10 cellular contexts compared by ENCODE assay signal in genomic region chr15:37111427-37111717, GRCh38. TPM values are rescaled to one million over a fixed set of nuclear protein-coding genes. Genes with fewer than 3 reads are reported as not detected.
A peak's percentile ranks its signal among the peaks of the same experiment; 100 is the strongest.
DNase-seq lines count a peak whose midpoint lies in the region; ATAC-seq and TF ChIP-seq lines count a peak whose summit lies in the region.
"Had no signal": no experiment of that assay in that cellular context is flagged by ENCODE, and none has a peak within 500 bp of the region (broad histone marks: within the 10 kb centered on the region; RNA-seq: fewer than 3 reads in every experiment).

No MANE protein-coding gene starts in this region.

- DNase-seq in HFFc6 (no peak), sigmoid colon (no peak), psoas muscle (no peak), COLO829 (ENCODE audit: low spot score) (no peak), iPS-NIHi7 (ENCODE audit: extremely low spot score) (no peak)
- DNase-seq in activated naive CD8-positive, alpha-beta T cell treated with anti-CD3 and anti-CD28 coated beads, Interleukin-2, amount 10 ng/mL, durations not matched to agents 7 days and 5 days = no peak
- DNase-seq: CD8-positive, alpha-beta T cell; IMR-90; NCI-H1930 had no signal

- intact Hi-C loops in sigmoid colon (cut with DNase I) (no loop called here), psoas muscle (cut with DNase I) (loop anchor here in 1 of 2 donors (5.0 kb wide), 1 partner anchor 229 kb away; no protein-coding TSS in a partner anchor)

- POLR2A ChIA-PET in activated naive CD8-positive, alpha-beta T cell treated with anti-CD3 and anti-CD28 coated beads, Interleukin-2, amount 10 ng/mL, durations not matched to agents 7 days and 5 days (lab: Charles Lee) = no interaction called here

- H3K4me3 Mint-ChIP-seq in HFFc6 = peak overlapping the region; percentile 83
- H3K4me3 Mint-ChIP-seq in activated naive CD8-positive, alpha-beta T cell treated with anti-CD3 and anti-CD28 coated beads, Interleukin-2, amount 10 ng/mL, durations not matched to agents 7 days and 5 days = no peak overlapping the region

- H3K4me3 ChIP-seq in iPS-18c (ENCODE audit: insufficient read depth, low read depth, low read length) (peak overlapping the region; percentile 45; the same call in 1 of the 2 replicates), sigmoid colon (peak overlapping the region; percentile 36 to 87 (median 64)), psoas muscle (no peak overlapping the region)

- H3K27me3 ChIP-seq in sigmoid colon (no peaks in the 10 kb centered on the region), psoas muscle (ENCODE audit: insufficient read depth in 3 of 3, low read length in 2 of 3) (peaks cover 12 to 62% (median 18%) of the 10 kb centered on the region in 3 donors)

- H3K36me3 Mint-ChIP-seq in HFFc6 (ENCODE audit: low read depth) = peaks cover 9% of the 10 kb centered on the region; the same call in 1 of the 2 replicates
- no peaks in the 10 kb centered on the region for H3K36me3 Mint-ChIP-seq in activated naive CD8-positive, alpha-beta T cell treated with anti-CD3 and anti-CD28 coated beads, Interleukin-2, amount 10 ng/mL, durations not matched to agents 7 days and 5 days
- H3K36me3 Mint-ChIP-seq: CD8-positive, alpha-beta T cell had no signal

- no peak for TF ChIP-seq EP300 in sigmoid colon (IDR thresholded peaks at IDR 0.05)

- no peaks in the 10 kb centered on the region for H3K36me3 ChIP-seq in sigmoid colon
- no peaks in the 10 kb centered on the region for H3K36me3 ChIP-seq in psoas muscle (ENCODE audit: insufficient read depth in 1 of 2, low read depth in 1 of 2)

- H3K27ac Mint-ChIP-seq in HFFc6 = no peak overlapping the region
- peak overlapping the region; percentile 25 for H3K27ac Mint-ChIP-seq in activated naive CD8-positive, alpha-beta T cell treated with anti-CD3 and anti-CD28 coated beads, Interleukin-2, amount 10 ng/mL, durations not matched to agents 7 days and 5 days
- H3K27ac Mint-ChIP-seq: CD8-positive, alpha-beta T cell had no signal

- H3K9me3 ChIP-seq in iPS-18c (ENCODE audit: control insufficient read depth, insufficient read depth, low read length) (no peaks in the 10 kb centered on the region), sigmoid colon (no peaks in the 10 kb centered on the region), psoas muscle (no peaks in the 10 kb centered on the region)

- no peak for TF ChIP-seq POLR2A in sigmoid colon (IDR thresholded peaks at IDR 0.05)

- peaks cover 30% of the 10 kb centered on the region for H3K4me1 Mint-ChIP-seq in HFFc6 (ENCODE audit: low read depth)
- peaks cover 7% of the 10 kb centered on the region for H3K4me1 Mint-ChIP-seq in activated naive CD8-positive, alpha-beta T cell treated with anti-CD3 and anti-CD28 coated beads, Interleukin-2, amount 10 ng/mL, durations not matched to agents 7 days and 5 days

- ATAC-seq in activated naive CD8-positive, alpha-beta T cell treated with anti-CD3 and anti-CD28 coated beads, Interleukin-2, amount 10 ng/mL, durations not matched to agents 7 days and 5 days (ENCODE audit: low read depth) = no peak
- ATAC-seq in psoas muscle = no peak
- ATAC-seq: CD8-positive, alpha-beta T cell had no signal

- 50 to 62% methylated on average over 3 of the region's 3 CpGs for WGBS in sigmoid colon, 2 donors
- WGBS in psoas muscle, 3 donors = 75 to 89% (median 78%) methylated on average over 3 of the region's 3 CpGs

- TF ChIP-seq CTCF in HFFc6 (IDR thresholded peaks at IDR 0.05) = no peak
- no peak for TF ChIP-seq CTCF in sigmoid colon (IDR thresholded peaks at IDR 0.05)
- no peak for TF ChIP-seq CTCF in psoas muscle (IDR thresholded peaks at IDR 0.05)

- H3K9me3 Mint-ChIP-seq in HFFc6 = no peaks in the 10 kb centered on the region
- peaks cover 2% of the 10 kb centered on the region for H3K9me3 Mint-ChIP-seq in activated naive CD8-positive, alpha-beta T cell treated with anti-CD3 and anti-CD28 coated beads, Interleukin-2, amount 10 ng/mL, durations not matched to agents 7 days and 5 days

- H3K27me3 Mint-ChIP-seq in HFFc6 (ENCODE audit: insufficient read depth) = peaks cover 5% of the 10 kb centered on the region
- peaks cover 72% of the 10 kb centered on the region for H3K27me3 Mint-ChIP-seq in activated naive CD8-positive, alpha-beta T cell treated with anti-CD3 and anti-CD28 coated beads, Interleukin-2, amount 10 ng/mL, durations not matched to agents 7 days and 5 days

- H3K27ac ChIP-seq in sigmoid colon = peak overlapping the region; percentile 95 to 97 (median 96)
- H3K27ac ChIP-seq in psoas muscle = no peak overlapping the region

- H3K4me1 ChIP-seq in sigmoid colon (peaks cover 0 to 35% (median 32%) of the 10 kb centered on the region in 4 donors), psoas muscle (no peaks in the 10 kb centered on the region)

RNA-seq across cellular contexts. Expression of gene MEIS2, which starts 11.0 kb away (rescaled TPM):
- total RNA-seq in HFFc6 (2021; fragmentation: NEBNext Ultra II Directional; extraction: Animal tissue kit (Norgen Biotek cat#: 25700)) = 10 to 100 TPM; 31.8 to 48.0 (median 42.8) TPM
- not detected for total RNA-seq in activated naive CD8-positive, alpha-beta T cell treated with anti-CD3 and anti-CD28 coated beads, Interleukin-2, amount 10 ng/mL, durations not matched to agents 7 days and 5 days
- total RNA-seq in sigmoid colon = 100 to 1,000 TPM in 1 of 4 donors, 10 to 100 TPM in 3; 76.0 to 154 (median 85.1) TPM
- polyA plus RNA-seq in sigmoid colon = 1 to 10 TPM; 1.4 to 8.5 (median 4.2) TPM
- total RNA-seq in psoas muscle = 10 to 100 TPM in 2 of 4 donors, 1 to 10 TPM in 2; 1.9 to 24.3 (median 9.2) TPM
- polyA plus RNA-seq in psoas muscle = 1 to 10 TPM in 2 of 3 donors, under 1 TPM in 1; 0.42 to 1.4 (median 1.1) TPM
- total RNA-seq: CD8-positive, alpha-beta T cell had no signal
